8 cellular contexts compared by ENCODE assay signal in genomic region chr15:23038741-23039150, GRCh38. TPM values are rescaled to one million over a fixed set of nuclear protein-coding genes. Genes with fewer than 3 reads are reported as not detected.
DNase-seq lines count a peak whose midpoint lies in the region; ATAC-seq, FAIRE-seq and TF ChIP-seq lines count a peak whose summit lies in the region.

No MANE protein-coding gene starts in this region.

- H3K4me3 ChIP-seq in GM12878 (peak overlapping the region; percentile 75), suprapubic skin (peak overlapping the region; percentile 90)

- WGBS in GM12878 (ENCODE audit: insufficient coverage, insufficient replicate concordance, low lambda C conversion rate, missing lambda C conversion rate): 1% methylated on average over 14 of the region's 14 CpGs
- 3% methylated on average over 14 of the region's 14 CpGs for WGBS in suprapubic skin

- no TSS peak for BruUV-seq in GM12878 (replicated peaks; lab: Mats Ljungman, UMichigan)

- H3K9me3 ChIP-seq in ES-I3 (ENCODE audit: control insufficient read depth, insufficient read depth, low read length) (no peaks in the 10 kb centered on the region), GM12878 (replicated peaks; ENCODE audit: control insufficient read depth, insufficient read depth, low read length) (no peaks in the 10 kb centered on the region), suprapubic skin (no peaks in the 10 kb centered on the region)

- H3K27me3 ChIP-seq in GM12878 (replicated peaks in 1 of 2; ENCODE audit: control insufficient read depth in 2 of 2, insufficient read depth in 2 of 2, low read length in 1 of 2) (no peaks in the 10 kb centered on the region), suprapubic skin (no peaks in the 10 kb centered on the region)

- peak overlapping the region; percentile 80 for H2AFZ ChIP-seq in GM12878 (ENCODE audit: control insufficient read depth, low read depth, low read length)

- H3K9ac ChIP-seq in ES-I3 (ENCODE audit: low read depth, low read length): peak overlapping the region; percentile 61
- peak overlapping the region; percentile 92 for H3K9ac ChIP-seq in GM12878 (ENCODE audit: control insufficient read depth, insufficient read depth, low read length)

- TF ChIP-seq CTCF in GM12878 (IDR thresholded peaks at IDR 0.05 in 2 of 3, conservative IDR thresholded peaks at IDR 0.05 in 1 of 3; ENCODE audit: control insufficient read depth in 2 of 3, extremely low read depth in 1 of 3, insufficient read depth in 1 of 3, low read depth in 3 of 3, low read length in 3 of 3) (no peak), suprapubic skin (IDR thresholded peaks at IDR 0.05) (no peak)

- RAD21 ChIA-PET in GM12878 (lab: Charles Lee; ENCODE audit: unreplicated experiment): interaction anchor here (1.0 to 1.3 kb wide), 4 partner anchors 8 to 237 kb away, joined by 3 to 4 read pairs (median 3); no protein-coding TSS in a partner anchor

- TF ChIP-seq POLR2A in GM12878 (IDR thresholded peaks at IDR 0.05; ENCODE audit: low read depth, low read length): no peak
- no peak for TF ChIP-seq POLR2A in suprapubic skin (IDR thresholded peaks at IDR 0.05)

- peak overlapping the region; percentile 74 for H3K27ac ChIP-seq in GM12878 (ENCODE audit: control insufficient read depth, insufficient read depth)
- peak overlapping the region; percentile 94 for H3K27ac ChIP-seq in suprapubic skin

- H4K20me1 ChIP-seq in GM12878 (ENCODE audit: control insufficient read depth, insufficient read depth): no peaks in the 10 kb centered on the region

- intact Hi-C loops in GM12878 (cut with micrococcal nuclease; ENCODE audit: unreplicated experiment): loop anchor here (10.0 kb wide), 1 partner anchor 426 kb away; no protein-coding TSS in a partner anchor

- DNase-seq in A172 (ENCODE audit: low spot score) (peak; percentile 23), NAMALWA (ENCODE audit: low spot score) (peak; percentile 68), GM12878 (ENCODE audit: low read depth, low spot score) (no peak), kidney glomerular epithelial cell (lab: John Stamatoyannopoulos, UW) (peak; percentile 68), suprapubic skin (ENCODE audit: low spot score in 2 of 2) (no peak), activated gamma-delta T cell (lab: John Stamatoyannopoulos, UW) (no peak)

- SMC1A ChIA-PET in GM12878 (lab: Charles Lee; ENCODE audit: uncharacterized antibody, unreplicated experiment): no interaction called here

- in situ Hi-C loops in GM12878 (cut with MboI): no loop called here

- no peak for TF ChIP-seq EP300 in GM12878 (IDR thresholded peaks at IDR 0.05; ENCODE audit: borderline replicate concordance in 1 of 2, control insufficient read depth in 1 of 2, low read depth in 2 of 2, low read length in 2 of 2)
- no peak for TF ChIP-seq EP300 in suprapubic skin (IDR thresholded peaks at IDR 0.05)

- TF ChIP-seq RAD21 in GM12878 (IDR thresholded peaks at IDR 0.05; ENCODE audit: insufficient read depth, low read depth, low read length): no peak

- H3K79me2 ChIP-seq in GM12878 (ENCODE audit: control insufficient read depth, insufficient read depth, low read length): peaks cover 2% of the 10 kb centered on the region

- FAIRE-seq in GM12878 (lab: Jason Lieb, UNC): no peak

- ATAC-seq in HG02642 (IDR thresholded peaks at IDR 0.05; ENCODE audit: poor library complexity, unreplicated experiment) (peak; percentile 4), GM12878 (peak; percentile 10)

- POLR2A ChIA-PET in GM12878 (lab: Charles Lee): interaction anchor here (0.6 kb wide), 2 partner anchors 110 to 242 kb away, joined by 3 to 4 read pairs; no protein-coding TSS in a partner anchor

- peaks cover 11% of the 10 kb centered on the region for H3K36me3 ChIP-seq in ES-I3 (ENCODE audit: insufficient read depth, low read length)
- H3K36me3 ChIP-seq in GM12878 (ENCODE audit: control insufficient read depth in 2 of 2, insufficient read depth in 2 of 2, low read length in 1 of 2): peaks cover 5 to 6% of the 10 kb centered on the region in 2 experiments; a peak in 2 of 4 replicates
- peaks cover 26% of the 10 kb centered on the region for H3K36me3 ChIP-seq in suprapubic skin

- CTCF ChIA-PET in GM12878 (lab: Yijun Ruan, JAX): interaction anchor here (1.2 to 1.8 kb wide), 2 partner anchors 9 to 429 kb away, joined by 4 to 11 read pairs; no protein-coding TSS in a partner anchor

- H3K4me1 ChIP-seq in ES-I3 (ENCODE audit: insufficient read depth, low read length): no peaks in the 10 kb centered on the region
- peaks cover 7% of the 10 kb centered on the region for H3K4me1 ChIP-seq in GM12878 (ENCODE audit: control insufficient read depth, insufficient read depth, low read length)
- peaks cover 24% of the 10 kb centered on the region for H3K4me1 ChIP-seq in suprapubic skin

- H3K4me2 ChIP-seq in GM12878 (ENCODE audit: control insufficient read depth, insufficient read depth): peak overlapping the region; percentile 77

TF ChIP-seq in GM12878, 131 proteins besides CTCF, POLR2A, EP300 and RAD21 (continues in another document):
- TF ChIP-seq TCF7 (IDR thresholded peaks at IDR 0.05; ENCODE audit: borderline replicate concordance): no peak
- no peak for TF ChIP-seq FOXK2 (IDR thresholded peaks at IDR 0.05)
- no peak for TF ChIP-seq ETV6 (conservative IDR thresholded peaks at IDR 0.05 in 1 of 2, IDR thresholded peaks at IDR 0.05 in 1 of 2; ENCODE audit: borderline replicate concordance in 1 of 2, low read depth in 1 of 2)
- TF ChIP-seq POLR2AphosphoS5 (IDR thresholded peaks at IDR 0.05; ENCODE audit: low read length): no peak
- TF ChIP-seq GATAD2B (conservative IDR thresholded peaks at IDR 0.05; ENCODE audit: low read depth): no peak
- no peak for TF ChIP-seq CEBPB (IDR thresholded peaks at IDR 0.05; ENCODE audit: borderline replicate concordance in 1 of 2, low read depth in 2 of 2, low read length in 2 of 2)

RNA-seq across cellular contexts. Expression of gene TUBGCP5, which starts 0.6 kb away (rescaled TPM):
- total RNA-seq in A172 (2014; rRNA removed; shearing (Covaris generic)): 25.3 and 27.9 TPM in 2 replicates
- total RNA-seq in GM12878 (2013; cell fraction: nucleolus; rRNA removed): 41.8 and 42.9 TPM in 2 replicates
- total RNA-seq in GM12878 (2014; rRNA removed) (20.6 and 22.0 TPM in 2 replicates), GM12878 (2014; rRNA removed; fragmentation: Illumina TruSeq; extraction: Trizol) (26.3 and 29.2 TPM in 2 replicates), GM12878 (2021) (13.5 and 17.2 TPM in 2 replicates), suprapubic skin (10 to 100 TPM; 10.7 to 39.2 (median 18.2) TPM)
- polyA plus RNA-seq in GM12878 (2011; ENCODE audit: low read depth): 5.9 TPM
- polyA plus RNA-seq in GM12878 (2011; rRNA removed) (16.9 and 23.2 TPM in 2 replicates), GM12878 (2014; fragmentation: Illumina TruSeq; extraction: Trizol) (23.7 and 27.4 TPM in 2 replicates), GM12878 (2014; fragmentation: Nextera tagmentation; extraction: Ambion mirVana) (1 to 10 TPM; 6.4 to 7.6 TPM), GM12878 (2014; rRNA removed) (18.6 and 21.0 TPM in 2 replicates), GM12878 (2016; fragmentation: Nextera tagmentation; extraction: Ambion mirVana) (10 to 100 TPM; 20.1 to 20.2 TPM)
- polyA plus RNA-seq in GM12878 (2011; cell fraction: cytosol; rRNA removed): 8.8 and 9.8 TPM in 2 replicates
- 15.4 and 21.9 TPM in 2 replicates for polyA plus RNA-seq in GM12878 (2011; cell fraction: nucleus; rRNA removed)
- 6.6 and 8.5 TPM in 2 replicates for polyA plus RNA-seq in GM12878 (2012)
- 13.3 and 14.7 TPM in 2 replicates for polyA minus RNA-seq in GM12878 (2011; rRNA and poly(A)+ RNA removed)
- polyA minus RNA-seq in GM12878 (2011; cell fraction: cytosol; rRNA and poly(A)+ RNA removed): 3.5 and 6.7 TPM in 2 replicates
- polyA minus RNA-seq in GM12878 (2011; cell fraction: nucleus; rRNA and poly(A)+ RNA removed): 9.9 and 16.6 TPM in 2 replicates

RNA-seq across cellular contexts. Expression of gene CYFIP1, which starts 58.6 kb away (rescaled TPM):
- total RNA-seq in A172 (2014; rRNA removed; shearing (Covaris generic)): 78.1 and 81.4 TPM in 2 replicates
- total RNA-seq in GM12878 (2013; cell fraction: nucleolus; rRNA removed): 122 and 123 TPM in 2 replicates
- total RNA-seq in GM12878 (2014; rRNA removed) (34.4 and 36.4 TPM in 2 replicates), GM12878 (2014; rRNA removed; fragmentation: Illumina TruSeq; extraction: Trizol) (22.0 and 25.7 TPM in 2 replicates), GM12878 (2021) (43.7 and 51.3 TPM in 2 replicates), suprapubic skin (100 to 1,000 TPM in 2 of 4 donors, 10 to 100 TPM in 2; 77.5 to 106 (median 99.4) TPM)
- 16.4 TPM for polyA plus RNA-seq in GM12878 (2011; ENCODE audit: low read depth)
- polyA plus RNA-seq in GM12878 (2011; rRNA removed) (38.8 and 46.2 TPM in 2 replicates), GM12878 (2014; fragmentation: Illumina TruSeq; extraction: Trizol) (16.9 and 22.7 TPM in 2 replicates), GM12878 (2014; fragmentation: Nextera tagmentation; extraction: Ambion mirVana) (1 to 10 TPM; 3.5 to 5.7 TPM), GM12878 (2014; rRNA removed) (25.6 and 25.9 TPM in 2 replicates), GM12878 (2016; fragmentation: Nextera tagmentation; extraction: Ambion mirVana) (10 to 100 TPM; 30.7 to 33.4 TPM)
- polyA plus RNA-seq in GM12878 (2011; cell fraction: cytosol; rRNA removed): 48.3 and 55.8 TPM in 2 replicates
- 64.5 and 71.0 TPM in 2 replicates for polyA plus RNA-seq in GM12878 (2011; cell fraction: nucleus; rRNA removed)
- polyA plus RNA-seq in GM12878 (2012): 21.1 and 29.0 TPM in 2 replicates
- 78.5 and 79.4 TPM in 2 replicates for polyA minus RNA-seq in GM12878 (2011; rRNA and poly(A)+ RNA removed)
- 14.1 and 19.8 TPM in 2 replicates for polyA minus RNA-seq in GM12878 (2011; cell fraction: cytosol; rRNA and poly(A)+ RNA removed)
- 22.1 and 35.2 TPM in 2 replicates for polyA minus RNA-seq in GM12878 (2011; cell fraction: nucleus; rRNA and poly(A)+ RNA removed)

Comparison
In these comparisons a context has a peak if more than half of its experiments do, and no peak if none do; other contexts are left out.
1. DNase-seq: peak in A172 (single experiment), NAMALWA (single experiment) and kidney glomerular epithelial cell (single experiment); none in GM12878 (single experiment), suprapubic skin (0 of 2) and activated gamma-delta T cell (single experiment).